In genomic region chr19:4066176-4066606, GRCh38 we compare ENCODE assay signal across 8 cellular contexts. TPM values are rescaled to one million over a fixed set of nuclear protein-coding genes. Genes with fewer than 3 reads are reported as not detected.
DNase-seq lines count a peak whose midpoint lies in the region; ATAC-seq and TF ChIP-seq lines count a peak whose summit lies in the region.

No MANE protein-coding gene starts in this region.

- no peaks in the 10 kb centered on the region for H3K9me3 ChIP-seq in BE2C
- H3K9me3 ChIP-seq in SK-N-MC (ENCODE audit: low read depth, low read length) = no peaks in the 10 kb centered on the region
- H3K9me3 ChIP-seq in mucosa of stomach (ENCODE audit: control insufficient read depth, low read length) = no peaks in the 10 kb centered on the region

- ATAC-seq in GM18520 (IDR thresholded peaks at IDR 0.05; ENCODE audit: unreplicated experiment) (no peak), HG03342 (IDR thresholded peaks at IDR 0.05; ENCODE audit: unreplicated experiment) (no peak), GM18505 (IDR thresholded peaks at IDR 0.05; ENCODE audit: unreplicated experiment) (no peak)

- H3K36me3 ChIP-seq in BE2C (peaks cover 24% of the 10 kb centered on the region), SK-N-MC (ENCODE audit: insufficient read depth, low read length) (peaks cover 15% of the 10 kb centered on the region; the same call in 1 of the 2 replicates), mucosa of stomach (ENCODE audit: control insufficient read depth, insufficient read depth, low read length) (no peaks in the 10 kb centered on the region), urinary bladder (ENCODE audit: insufficient read depth) (no peaks in the 10 kb centered on the region)

- no peak for DNase-seq in BE2C
- DNase-seq in SK-N-MC (ENCODE audit: low read depth, low spot score) = peak; percentile 89

- H3K4me1 ChIP-seq in BE2C (no peaks in the 10 kb centered on the region), mucosa of stomach (ENCODE audit: control insufficient read depth, insufficient read depth, low read length) (peaks cover 38% of the 10 kb centered on the region), urinary bladder (ENCODE audit: insufficient read depth) (peaks cover 1% of the 10 kb centered on the region)

- H3K9ac ChIP-seq in SK-N-MC (ENCODE audit: insufficient read length) (peak overlapping the region; percentile 81), mucosa of stomach (ENCODE audit: low read length) (peak overlapping the region; percentile 81)

- H3K27me3 ChIP-seq in BE2C (no peaks in the 10 kb centered on the region), mucosa of stomach (ENCODE audit: control insufficient read depth, insufficient read depth, low read length) (no peaks in the 10 kb centered on the region)

- H3K27ac ChIP-seq in SK-N-MC (peak overlapping the region; percentile 81), cingulate gyrus (ENCODE audit: low read depth, low read length) (peak overlapping the region; percentile 92), urinary bladder (ENCODE audit: low read depth) (peak overlapping the region; percentile 88)

- TF ChIP-seq CTCF in BE2C (IDR thresholded peaks at IDR 0.05; ENCODE audit: low read depth, low read length) = no peak

- no peak for TF ChIP-seq POLR2A in GM18505 (IDR thresholded peaks at IDR 0.05; ENCODE audit: borderline replicate concordance, extremely low read depth, insufficient read depth, insufficient read length)

- H3K4me3 ChIP-seq in BE2C (ENCODE audit: low read depth, low read length) (peak overlapping the region; percentile 69), SK-N-MC (peak overlapping the region; percentile 90), mucosa of stomach (ENCODE audit: low read length) (no peak overlapping the region), urinary bladder (ENCODE audit: low read depth, low read length) (peak overlapping the region; percentile 98)

- 1% methylated on average over 31 of the region's 31 CpGs for WGBS in urinary bladder

RNA-seq across cellular contexts. Expression of gene ZBTB7A, which starts 0.5 kb away (rescaled TPM):
- 17.1 TPM for polyA plus RNA-seq in BE2C (2012; ENCODE audit: insufficient read depth, insufficient read length, low read depth)
- 8.2 TPM for total RNA-seq in urinary bladder
- 35.3 TPM for polyA plus RNA-seq in urinary bladder

RNA-seq across cellular contexts. Expression of gene MAP2K2, which starts 57.7 kb away (rescaled TPM):
- polyA plus RNA-seq in BE2C (2012; ENCODE audit: insufficient read depth, insufficient read length, low read depth) = 120 TPM
- 54.7 TPM for total RNA-seq in urinary bladder
- polyA plus RNA-seq in urinary bladder = 103 TPM

RNA-seq across cellular contexts. Expression of gene PIAS4, which starts 58.7 kb away (rescaled TPM):
- 105 TPM for polyA plus RNA-seq in BE2C (2012; ENCODE audit: insufficient read depth, insufficient read length, low read depth)
- 20.2 TPM for total RNA-seq in urinary bladder
- polyA plus RNA-seq in urinary bladder = 25.3 TPM
